Comparison of ENCODE assay signal across 15 cellular contexts in the genomic region with DNA sequence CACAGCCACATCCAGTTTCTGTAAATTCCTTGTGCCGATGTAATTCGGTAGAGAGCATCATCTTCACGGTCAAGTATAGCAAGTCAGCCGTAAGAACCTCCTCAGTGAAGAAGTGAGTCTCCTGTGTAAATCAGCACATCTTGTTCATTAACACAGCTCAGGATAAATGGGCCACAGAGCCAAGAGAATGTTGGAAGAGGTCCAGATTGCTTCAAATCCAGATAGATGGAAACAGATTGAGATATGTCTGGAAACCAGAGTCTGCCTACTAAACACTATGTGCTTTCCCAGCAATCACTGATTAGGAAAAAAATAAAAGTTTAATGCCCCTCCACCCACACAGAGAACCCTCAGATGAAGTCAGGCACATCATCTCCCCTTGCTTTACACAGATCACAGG.
"Had no signal": no experiment of that assay in that cellular context is flagged by ENCODE, and none has a peak within 500 bp of the region (broad histone marks: within the 10 kb centered on the region; RNA-seq: fewer than 3 reads in every experiment).

No MANE protein-coding gene starts in this region.

- H3K79me2 ChIP-seq: parathyroid adenoma had no signal

- DNase-seq: activated CD4-positive, alpha-beta T cell treated with anti-CD3 and anti-CD28 coated beads, Interleukin-2, amount 50 U/mL, for 1 hour; amniotic stem cell; brain microvascular endothelial cell; cerebellar nuclear complex; endodermal cell; hypothalamus; lower lobe of right lung; midbrain; naive B cell; right cardiac atrium; spleen; stimulated activated CD4-positive, alpha-beta T cell treated with anti-CD3 and anti-CD28 coated beads, Interleukin-1b, Interleukin-23, amount 100 ng/mL, for 48 hours; stimulated activated naive B cell treated with anti-CD40 and anti-IgM and Interleukin-4, amounts not matched to agents 10 μg/mL and 1 μg/mL and 100 μg/mL, for 72 hours; transverse colon had no signal

- H3K9me3 ChIP-seq: lower lobe of right lung, spleen, transverse colon had no signal

- H3K4me3 ChIP-seq: lower lobe of right lung, spleen, transverse colon had no signal

- H3K36me3 ChIP-seq: brain microvascular endothelial cell, lower lobe of right lung, spleen, transverse colon had no signal

- H3K27me3 ChIP-seq: brain microvascular endothelial cell, spleen, transverse colon had no signal

- H2AFZ ChIP-seq: parathyroid adenoma had no signal

- H3K27ac ChIP-seq: brain microvascular endothelial cell, lower lobe of right lung, parathyroid adenoma, spleen, transverse colon had no signal

- H3K4me1 ChIP-seq: lower lobe of right lung, parathyroid adenoma, spleen, transverse colon had no signal

- H3K9ac ChIP-seq: parathyroid adenoma had no signal
